Comparison of ENCODE assay signal across 1 cellular context in the genomic region with DNA sequence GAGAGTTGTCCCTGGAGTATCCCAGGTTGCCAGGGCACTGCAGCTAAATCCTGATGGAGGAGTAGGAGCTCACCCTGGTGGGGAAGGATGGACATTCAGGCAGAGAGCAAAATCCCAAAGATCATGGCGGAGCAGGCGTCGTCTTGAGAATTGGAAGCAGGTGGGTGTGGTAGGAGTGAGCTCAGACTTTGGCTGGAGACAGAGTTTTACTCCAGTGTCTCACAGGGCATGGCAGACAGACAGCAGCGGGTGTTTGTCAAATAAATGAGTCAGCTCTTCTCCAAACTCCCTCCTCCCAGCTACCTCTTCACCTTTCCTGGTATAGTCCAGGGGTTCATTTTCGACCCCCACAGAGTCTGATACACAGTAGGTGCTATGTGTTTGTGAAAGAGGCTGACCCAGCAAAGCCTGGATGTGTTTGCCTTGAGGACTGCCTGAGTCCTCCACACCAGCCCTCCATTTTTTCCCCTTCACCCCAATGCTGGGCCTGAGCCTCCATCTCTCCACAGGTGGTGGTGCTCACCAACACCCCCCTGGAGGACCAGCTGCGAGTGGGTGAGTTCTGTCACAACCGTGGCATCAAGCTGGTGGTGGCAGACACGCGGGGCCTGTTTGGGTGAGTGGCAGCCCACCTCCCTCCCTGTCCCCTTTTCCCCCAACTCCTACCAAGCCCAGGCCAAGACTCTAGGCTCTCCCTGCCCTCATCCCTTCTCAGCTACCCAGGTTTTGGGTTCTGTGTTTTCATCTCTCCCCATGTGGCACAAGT.
A peak's percentile ranks its signal among the peaks of the same experiment; 100 is the strongest.
TF ChIP-seq lines count a peak whose summit lies in the region.

No MANE protein-coding gene starts in this region.

TF ChIP-seq in HepG2, 621 proteins besides CTCF, POLR2A, EP300 and RAD21 (continued from another document):
- TF ChIP-seq, protein P1, sequence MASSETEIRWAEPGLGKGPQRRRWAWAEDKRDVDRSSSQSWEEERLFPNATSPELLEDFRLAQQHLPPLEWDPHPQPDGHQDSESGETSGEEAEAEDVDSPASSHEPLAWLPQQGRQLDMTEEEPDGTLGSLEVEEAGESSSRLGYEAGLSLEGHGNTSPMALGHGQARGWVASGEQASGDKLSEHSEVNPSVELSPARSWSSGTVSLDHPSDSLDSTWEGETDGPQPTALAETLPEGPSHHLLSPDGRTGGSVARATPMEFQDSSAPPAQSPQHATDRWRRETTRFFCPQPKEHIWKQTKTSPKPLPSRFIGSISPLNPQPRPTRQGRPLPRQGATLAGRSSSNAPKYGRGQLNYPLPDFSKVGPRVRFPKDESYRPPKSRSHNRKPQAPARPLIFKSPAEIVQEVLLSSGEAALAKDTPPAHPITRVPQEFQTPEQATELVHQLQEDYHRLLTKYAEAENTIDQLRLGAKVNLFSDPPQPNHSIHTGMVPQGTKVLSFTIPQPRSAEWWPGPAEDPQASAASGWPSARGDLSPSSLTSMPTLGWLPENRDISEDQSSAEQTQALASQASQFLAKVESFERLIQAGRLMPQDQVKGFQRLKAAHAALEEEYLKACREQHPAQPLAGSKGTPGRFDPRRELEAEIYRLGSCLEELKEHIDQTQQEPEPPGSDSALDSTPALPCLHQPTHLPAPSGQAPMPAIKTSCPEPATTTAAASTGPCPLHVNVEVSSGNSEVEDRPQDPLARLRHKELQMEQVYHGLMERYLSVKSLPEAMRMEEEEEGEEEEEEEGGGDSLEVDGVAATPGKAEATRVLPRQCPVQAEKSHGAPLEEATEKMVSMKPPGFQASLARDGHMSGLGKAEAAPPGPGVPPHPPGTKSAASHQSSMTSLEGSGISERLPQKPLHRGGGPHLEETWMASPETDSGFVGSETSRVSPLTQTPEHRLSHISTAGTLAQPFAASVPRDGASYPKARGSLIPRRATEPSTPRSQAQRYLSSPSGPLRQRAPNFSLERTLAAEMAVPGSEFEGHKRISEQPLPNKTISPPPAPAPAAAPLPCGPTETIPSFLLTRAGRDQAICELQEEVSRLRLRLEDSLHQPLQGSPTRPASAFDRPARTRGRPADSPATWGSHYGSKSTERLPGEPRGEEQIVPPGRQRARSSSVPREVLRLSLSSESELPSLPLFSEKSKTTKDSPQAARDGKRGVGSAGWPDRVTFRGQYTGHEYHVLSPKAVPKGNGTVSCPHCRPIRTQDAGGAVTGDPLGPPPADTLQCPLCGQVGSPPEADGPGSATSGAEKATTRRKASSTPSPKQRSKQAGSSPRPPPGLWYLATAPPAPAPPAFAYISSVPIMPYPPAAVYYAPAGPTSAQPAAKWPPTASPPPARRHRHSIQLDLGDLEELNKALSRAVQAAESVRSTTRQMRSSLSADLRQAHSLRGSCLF (CRISPR knock-in tag; IDR thresholded peaks at IDR 0.05; ENCODE audit: borderline replicate concordance): no peak
- TF ChIP-seq FOSL1 (CRISPR knock-in tag; IDR thresholded peaks at IDR 0.05; ENCODE audit: borderline replicate concordance) (peak; percentile 22; the same call in 1 of the 2 replicates), MAZ (IDR thresholded peaks at IDR 0.05; ENCODE audit: borderline replicate concordance, low read depth, low read length) (no peak), MAZ (CRISPR knock-in tag; IDR thresholded peaks at IDR 0.05; ENCODE audit: low read depth) (no peak)
